Comparison of ENCODE assay signal across 9 cellular contexts in genomic region chr3:112676659-112677234, GRCh38. TPM values are rescaled to one million over a fixed set of nuclear protein-coding genes. Genes with fewer than 3 reads are reported as not detected.
DNase-seq lines count a peak whose midpoint lies in the region; ATAC-seq and TF ChIP-seq lines count a peak whose summit lies in the region.
"Had no signal": no experiment of that assay in that cellular context is flagged by ENCODE, and none has a peak within 500 bp of the region (broad histone marks: within the 10 kb centered on the region; RNA-seq: fewer than 3 reads in every experiment).

No MANE protein-coding gene starts in this region.

- H3K36me3 Mint-ChIP-seq in mesothelial cell of epicardium, result no peaks in the 10 kb centered on the region

- H3K4me3 ChIP-seq in coronary artery, result peak overlapping the region; percentile 37

- peak; percentile 99 for ATAC-seq in HG02970 (IDR thresholded peaks at IDR 0.05; ENCODE audit: low FRiP score, unreplicated experiment)

- TF ChIP-seq CTCF in coronary artery (IDR thresholded peaks at IDR 0.05), result no peak
- TF ChIP-seq CTCF in mesothelial cell of epicardium (IDR thresholded peaks at IDR 0.05; ENCODE audit: unreplicated experiment), result no peak

- peaks cover 49% of the 10 kb centered on the region for H3K4me1 Mint-ChIP-seq in mesothelial cell of epicardium

- H3K27ac Mint-ChIP-seq in mesothelial cell of epicardium, result peak overlapping the region; percentile 35

- H3K4me3 Mint-ChIP-seq in mesothelial cell of epicardium, result no peak overlapping the region

- H3K27me3 Mint-ChIP-seq in mesothelial cell of epicardium (ENCODE audit: low read depth), result no peaks in the 10 kb centered on the region

- H3K27ac ChIP-seq in coronary artery, result peak overlapping the region in 1 of 2 donors; percentile 58

- H3K9me3 Mint-ChIP-seq in mesothelial cell of epicardium, result no peaks in the 10 kb centered on the region

- DNase-seq in NCI-H82 (lab: John Stamatoyannopoulos, UW), result peak; percentile 26
- DNase-seq in NCI-H82 treated with DMSO at 0.1 percent for 48 hours (lab: John Stamatoyannopoulos, UW; ENCODE audit: unreplicated experiment), result no peak
- peak; percentile 48 for DNase-seq in NCI-H2196 (lab: John Stamatoyannopoulos, UW; ENCODE audit: unreplicated experiment)
- peak; percentile 82 to 84 for DNase-seq in activated CD4-positive, alpha-beta T cell treated with anti-CD3 and anti-CD28 coated beads for 4 hours
- DNase-seq in coronary artery (ENCODE audit: low spot score), result no peak
- DNase-seq in mesothelial cell of epicardium (ENCODE audit: low spot score in 2 of 2, unreplicated experiment in 2 of 2), result no peak
- DNase-seq in stimulated activated CD8-positive, alpha-beta memory T cell treated with anti-CD3 and anti-CD28 coated beads, Interleukin-4, amount 100 ng/mL, for 48 hours, result peak; percentile 88
- DNase-seq: DND-41 had no signal

RNA-seq across cellular contexts. Expression of gene CCDC80, which starts 35.8 kb away (rescaled TPM):
- total RNA-seq in mesothelial cell of epicardium, result 126 to 134 TPM (median 133 TPM) in 3 replicates

Comparison
In these comparisons a context has a peak if more than half of its experiments do, and no peak if none do; other contexts are left out.
1. DNase-seq: peak in NCI-H82 (single experiment), NCI-H2196 (single experiment), activated CD4-positive, alpha-beta T cell treated with anti-CD3 and anti-CD28 coated beads for 4 hours (2 of 2) and stimulated activated CD8-positive, alpha-beta memory T cell treated with anti-CD3 and anti-CD28 coated beads, Interleukin-4, amount 100 ng/mL, for 48 hours (single experiment); none in NCI-H82 treated with DMSO at 0.1 percent for 48 hours (single experiment), coronary artery (single experiment) and mesothelial cell of epicardium (0 of 2).